7 cellular contexts compared by ENCODE assay signal in genomic region chr1:210269981-210270380, GRCh38. TPM values are rescaled to one million over a fixed set of nuclear protein-coding genes. Genes with fewer than 3 reads are reported as not detected.
"Had no signal": no experiment of that assay in that cellular context is flagged by ENCODE, and none has a peak within 500 bp of the region (broad histone marks: within the 10 kb centered on the region; RNA-seq: fewer than 3 reads in every experiment).

No MANE protein-coding gene starts in this region.

- H3K4me1 Mint-ChIP-seq: IgD-negative memory B cell had no signal

- H3K9me3 Mint-ChIP-seq: H9 had no signal

- H2AFZ ChIP-seq: GM23248 had no signal

- H3K4me3 Mint-ChIP-seq: H9, IgD-negative memory B cell had no signal

- ATAC-seq: HepG2 had no signal

- H3K27ac ChIP-seq: GM23248, HL-60 had no signal

- H3K4me3 ChIP-seq: GM23248 had no signal

- FAIRE-seq: HepG2 had no signal

- H3K36me3 Mint-ChIP-seq: IgD-negative memory B cell had no signal

- DNase-seq: GM23248, H9, HCEC 1CT, KBM-7 had no signal

- H3K9ac ChIP-seq: GM23248 had no signal

- H3K27ac Mint-ChIP-seq: H9, IgD-negative memory B cell had no signal

RNA-seq across cellular contexts. Expression of gene SERTAD4, which starts 37.4 kb away (rescaled TPM):
- total RNA-seq: HepG2 had no signal
- polyA plus RNA-seq: HepG2, IgD-negative memory B cell had no signal
